In the genomic region with DNA sequence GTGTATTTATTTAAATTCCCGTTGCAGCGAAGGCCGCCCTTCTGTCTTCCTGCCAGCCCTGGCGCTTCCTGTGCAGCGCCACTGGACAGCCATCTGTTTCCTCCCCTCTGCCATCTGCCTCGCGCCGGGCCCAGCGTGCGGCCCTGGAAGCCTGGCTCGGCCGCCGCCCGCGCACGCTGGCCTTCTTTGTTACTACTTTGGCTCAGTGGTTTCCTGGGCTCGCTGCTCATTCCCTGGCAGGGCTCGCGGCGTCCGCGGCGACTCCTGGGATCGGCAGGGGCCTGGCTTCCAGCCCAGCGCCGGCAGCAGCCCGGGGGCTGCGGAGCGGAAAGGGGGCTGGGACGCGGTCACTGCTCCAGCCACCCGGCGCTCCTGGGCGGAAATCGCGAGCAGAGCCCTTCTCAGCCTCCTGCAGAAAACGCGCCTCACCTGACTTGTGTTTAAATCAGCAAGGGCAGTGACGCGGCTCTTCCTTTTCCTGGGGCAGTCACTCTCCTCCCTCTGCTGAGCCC, we compare ENCODE assay signal across 8 cellular contexts. TPM values are rescaled to one million over a fixed set of nuclear protein-coding genes. Genes with fewer than 3 reads are reported as not detected.
DNase-seq lines count a peak whose midpoint lies in the region; ATAC-seq and TF ChIP-seq lines count a peak whose summit lies in the region.

No MANE protein-coding gene starts in this region.

- peaks cover 3% of the 10 kb centered on the region for H3K36me3 ChIP-seq in thymus (ENCODE audit: control insufficient read depth, insufficient read depth)

- H3K4me3 ChIP-seq in thymus (ENCODE audit: low read length), result peak overlapping the region; percentile 74

- H3K4me1 ChIP-seq in foreskin keratinocyte (peaks cover 10% of the 10 kb centered on the region), thymus (ENCODE audit: control insufficient read depth, insufficient read depth, low read length) (peaks cover 17% of the 10 kb centered on the region)

- H3K27me3 Mint-ChIP-seq in CD14-positive monocyte (ENCODE audit: low read depth in 3 of 3), result no peaks in the 10 kb centered on the region
- H3K27me3 Mint-ChIP-seq in natural killer cell treated with Interleukin-12 subunit alpha and Interleukin-12 subunit beta and Interleukin-15 and Interleukin-18, amount 100 ng/mL, for 72 hours, result no peaks in the 10 kb centered on the region

- H3K27me3 ChIP-seq in foreskin keratinocyte (no peaks in the 10 kb centered on the region), thymus (ENCODE audit: control insufficient read depth, insufficient read depth) (no peaks in the 10 kb centered on the region)

- H3K9me3 Mint-ChIP-seq in CD14-positive monocyte, result no peaks in the 10 kb centered on the region
- H3K9me3 Mint-ChIP-seq in natural killer cell treated with Interleukin-12 subunit alpha and Interleukin-12 subunit beta and Interleukin-15 and Interleukin-18, amount 100 ng/mL, for 72 hours, result no peaks in the 10 kb centered on the region

- peak overlapping the region; percentile 92 to 98 (median 97) for H3K27ac Mint-ChIP-seq in CD14-positive monocyte
- peak overlapping the region; percentile 81 to 96 for H3K27ac Mint-ChIP-seq in natural killer cell treated with Interleukin-12 subunit alpha and Interleukin-12 subunit beta and Interleukin-15 and Interleukin-18, amount 100 ng/mL, for 72 hours

- WGBS in thymus, result 1% methylated on average over 39 of the region's 40 CpGs

- H3K36me3 Mint-ChIP-seq in CD14-positive monocyte, result peaks cover 10 to 12% of the 10 kb centered on the region in 2 donors
- no peaks in the 10 kb centered on the region for H3K36me3 Mint-ChIP-seq in natural killer cell treated with Interleukin-12 subunit alpha and Interleukin-12 subunit beta and Interleukin-15 and Interleukin-18, amount 100 ng/mL, for 72 hours

- TF ChIP-seq CTCF in CD14-positive monocyte (IDR thresholded peaks at IDR 0.05) (no peak), foreskin keratinocyte (conservative IDR thresholded peaks at IDR 0.05) (no peak)

- no peaks in the 10 kb centered on the region for H3K9me3 ChIP-seq in thymus (ENCODE audit: control insufficient read depth)

- peak overlapping the region; percentile 64 for H3K27ac ChIP-seq in foreskin keratinocyte
- H3K27ac ChIP-seq in thymus (ENCODE audit: low read depth), result peak overlapping the region; percentile 94

- DNase-seq in CD14-positive monocyte (ENCODE audit: low spot score), result peak; percentile 62
- DNase-seq in HK-2 (ENCODE audit: unreplicated experiment), result peak; percentile 76
- DNase-seq in RPMI7951 (ENCODE audit: low read depth), result peak; percentile 94
- peak; percentile 31 for DNase-seq in activated gamma-delta T cell treated with anti-CD3 and anti-CD28 coated beads, Interleukin-2, amount 50 U/mL, for 16 hours (ENCODE audit: low read depth)
- peak in 1 of 2 donors; percentile 60 for DNase-seq in foreskin keratinocyte
- DNase-seq in natural killer cell treated with Interleukin-12 subunit alpha and Interleukin-12 subunit beta and Interleukin-15 and Interleukin-18, amount 100 ng/mL, for 72 hours (ENCODE audit: low spot score), result peak; percentile 68

- intact Hi-C loops in CD14-positive monocyte (cut with micrococcal nuclease), result loop anchor here in 1 of 2 donors (10.0 kb wide), 1 partner anchor 173 kb away; a partner anchor contains a TSS

- peaks cover 90% of the 10 kb centered on the region for H3K4me1 Mint-ChIP-seq in CD14-positive monocyte
- H3K4me1 Mint-ChIP-seq in natural killer cell treated with Interleukin-12 subunit alpha and Interleukin-12 subunit beta and Interleukin-15 and Interleukin-18, amount 100 ng/mL, for 72 hours (ENCODE audit: low read depth in 2 of 2), result peaks cover 36% of the 10 kb centered on the region in 2 donors

- peak overlapping the region; percentile 80 to 97 for H3K4me3 Mint-ChIP-seq in CD14-positive monocyte
- H3K4me3 Mint-ChIP-seq in natural killer cell treated with Interleukin-12 subunit alpha and Interleukin-12 subunit beta and Interleukin-15 and Interleukin-18, amount 100 ng/mL, for 72 hours, result peak overlapping the region; percentile 84

- ATAC-seq in GM19455 (IDR thresholded peaks at IDR 0.05; ENCODE audit: unreplicated experiment) (peak; percentile 65), foreskin keratinocyte (peak; percentile 61)
- peak; percentile 83 to 85 for ATAC-seq in natural killer cell treated with Interleukin-12 subunit alpha and Interleukin-12 subunit beta and Interleukin-15 and Interleukin-18, amount 100 ng/mL, for 72 hours

RNA-seq across cellular contexts. Expression of a gene that starts 9.9 kb away (rescaled TPM):
- polyA plus RNA-seq in CD14-positive monocyte (100 to 1,000 TPM; 146 to 148 TPM), foreskin keratinocyte (51.2 and 67.7 TPM in 2 replicates), thymus (45.7 TPM)
- total RNA-seq in RPMI7951 (2014; rRNA removed; shearing (Covaris generic)), result 24.5 and 26.2 TPM in 2 replicates
- total RNA-seq in foreskin keratinocyte, result 27.5 and 33.2 TPM in 2 replicates
- total RNA-seq in natural killer cell treated with Interleukin-12 subunit alpha and Interleukin-12 subunit beta and Interleukin-15 and Interleukin-18, amount 100 ng/mL, for 72 hours, result 10 to 100 TPM; 17.5 to 34.5 TPM
